In the genomic region with DNA sequence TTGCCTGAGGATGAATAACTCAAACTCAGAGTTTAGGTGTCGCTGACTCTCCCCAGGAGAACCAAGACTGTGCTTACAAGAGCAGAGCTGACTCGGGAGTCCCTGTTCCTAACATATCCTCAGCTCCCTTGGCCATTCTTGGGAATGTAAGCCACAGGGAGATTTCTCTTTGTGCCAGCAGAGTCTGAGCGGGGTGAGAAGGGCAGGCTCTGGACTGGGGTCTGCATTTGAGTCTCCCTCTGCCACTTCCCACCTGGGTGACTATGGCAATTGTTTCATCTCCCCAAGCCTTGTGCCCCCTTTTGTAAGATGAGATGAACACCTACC, we compare ENCODE assay signal across 20 cellular contexts.
DNase-seq lines count a peak whose midpoint lies in the region; ATAC-seq and TF ChIP-seq lines count a peak whose summit lies in the region.
"Had no signal": no experiment of that assay in that cellular context is flagged by ENCODE, and none has a peak within 500 bp of the region (broad histone marks: within the 10 kb centered on the region; RNA-seq: fewer than 3 reads in every experiment).

No MANE protein-coding gene starts in this region.

- H3K27me3 Mint-ChIP-seq in activated T-helper 17 cell treated with anti-CD3 and anti-CD28 coated beads, Interleukin-2, amount 50 U/mL, for 72 hours = no peaks in the 10 kb centered on the region

- H3K9me3 ChIP-seq in esophagus muscularis mucosa = no peaks in the 10 kb centered on the region
- no peaks in the 10 kb centered on the region for H3K9me3 ChIP-seq in right cardiac atrium (ENCODE audit: control insufficient read depth, low read length)
- no peaks in the 10 kb centered on the region for H3K9me3 ChIP-seq in tibial artery

- H3K27ac ChIP-seq in esophagus muscularis mucosa (replicated peaks in 1 of 4) (peak overlapping the region; percentile 40 to 50 (median 46)), right cardiac atrium (ENCODE audit: low read length) (peak overlapping the region; percentile 85), tibial artery (peak overlapping the region; percentile 48 to 62)
- H3K27ac ChIP-seq: KMS-11 had no signal

- no peak overlapping the region for H3K27ac Mint-ChIP-seq in activated T-helper 17 cell treated with anti-CD3 and anti-CD28 coated beads, Interleukin-2, amount 50 U/mL, for 72 hours
- H3K27ac Mint-ChIP-seq: CD14-positive monocyte had no signal

- no peaks in the 10 kb centered on the region for H3K36me3 Mint-ChIP-seq in activated T-helper 17 cell treated with anti-CD3 and anti-CD28 coated beads, Interleukin-2, amount 50 U/mL, for 72 hours (ENCODE audit: low read depth)
- H3K36me3 Mint-ChIP-seq: CD14-positive monocyte had no signal

- H3K4me3 Mint-ChIP-seq in activated T-helper 17 cell treated with anti-CD3 and anti-CD28 coated beads, Interleukin-2, amount 50 U/mL, for 72 hours = no peak overlapping the region
- H3K4me3 Mint-ChIP-seq: CD14-positive monocyte had no signal

- no peaks in the 10 kb centered on the region for H3K36me3 ChIP-seq in esophagus muscularis mucosa
- no peaks in the 10 kb centered on the region for H3K36me3 ChIP-seq in tibial artery

- 75% methylated on average over 3 of the region's 3 CpGs for WGBS in esophagus muscularis mucosa
- 69% methylated on average over 3 of the region's 3 CpGs for WGBS in right cardiac atrium

- ATAC-seq in right cardiac atrium (peak; percentile 55 to 71), omental fat pad (ENCODE audit: low FRiP score) (peak; percentile 8)
- ATAC-seq in activated T-helper 17 cell treated with anti-CD3 and anti-CD28 coated beads, Interleukin-2, amount 50 U/mL, for 72 hours (replicated peaks) = no peak
- ATAC-seq: Panc1 had no signal

- no peak for TF ChIP-seq POLR2A in esophagus muscularis mucosa (IDR thresholded peaks at IDR 0.05; ENCODE audit: low read depth)

- no peak for TF ChIP-seq EP300 in esophagus muscularis mucosa (IDR thresholded peaks at IDR 0.05)

- H3K4me1 ChIP-seq in esophagus muscularis mucosa = peaks cover 21 to 42% (median 34%) of the 10 kb centered on the region in 4 donors
- peaks cover 13% of the 10 kb centered on the region for H3K4me1 ChIP-seq in right cardiac atrium (ENCODE audit: control insufficient read depth, insufficient read depth, low read length)
- H3K4me1 ChIP-seq in tibial artery = peaks cover 0 to 28% (median 20%) of the 10 kb centered on the region in 4 donors

- H3K4me3 ChIP-seq in esophagus muscularis mucosa (no peak overlapping the region), right cardiac atrium (ENCODE audit: low read length) (no peak overlapping the region), tibial artery (no peak overlapping the region)

- H3K9me3 Mint-ChIP-seq in activated T-helper 17 cell treated with anti-CD3 and anti-CD28 coated beads, Interleukin-2, amount 50 U/mL, for 72 hours = no peaks in the 10 kb centered on the region

- H3K4me1 Mint-ChIP-seq in activated T-helper 17 cell treated with anti-CD3 and anti-CD28 coated beads, Interleukin-2, amount 50 U/mL, for 72 hours = no peaks in the 10 kb centered on the region
- H3K4me1 Mint-ChIP-seq: CD14-positive monocyte had no signal

- DNase-seq in esophagus muscularis mucosa (ENCODE audit: extremely low spot score) (no peak), right cardiac atrium (no peak), omental fat pad (ENCODE audit: low spot score) (no peak), tibial artery (peak in 1 of 2 donors; percentile 64), SKM-1 treated with dmso at 0.1 percent for 144 hours (lab: John Stamatoyannopoulos, UW; ENCODE audit: unreplicated experiment) (no peak), CD1c-positive myeloid dendritic cell (ENCODE audit: extremely low spot score) (no peak)
- no peak for DNase-seq in activated CD4-positive, CD25-positive, alpha-beta regulatory T cell treated with anti-CD3 and anti-CD28 coated beads, Interleukin-2, amount 50 U/mL, for 72 hours
- DNase-seq: AML-193, COR-L47, DMS153, GOT3, NCI-H1436 treated with DMSO at 0.1 percent for 48 hours, NCI-H2107, NCI-H2227 treated with DMSO at 0.1 percent for 48 hours, NCI-H524, SHP77 had no signal

- TF ChIP-seq CTCF in esophagus muscularis mucosa (IDR thresholded peaks at IDR 0.05) (no peak), omental fat pad (IDR thresholded peaks at IDR 0.05) (no peak), tibial artery (IDR thresholded peaks at IDR 0.05) (no peak)

- intact Hi-C loops in esophagus muscularis mucosa (cut with DNase I) (no loop called here), right cardiac atrium (cut with DNase I) (no loop called here), tibial artery (cut with DNase I; ENCODE audit: low total_unique reads) (loop anchor here (5.0 kb wide), 1 partner anchor 89 kb away; no protein-coding TSS in a partner anchor)

- H3K27me3 ChIP-seq in esophagus muscularis mucosa (no peaks in the 10 kb centered on the region), right cardiac atrium (ENCODE audit: control insufficient read depth, insufficient read depth) (no peaks in the 10 kb centered on the region), tibial artery (no peaks in the 10 kb centered on the region)
